9 cellular contexts compared by ENCODE assay signal in genomic region chr6:46848684-46849360, GRCh38. TPM values are rescaled to one million over a fixed set of nuclear protein-coding genes. Genes with fewer than 3 reads are reported as not detected.
A peak's percentile ranks its signal among the peaks of the same experiment; 100 is the strongest.
DNase-seq lines count a peak whose midpoint lies in the region; ATAC-seq and TF ChIP-seq lines count a peak whose summit lies in the region.
"Had no signal": no experiment of that assay in that cellular context is flagged by ENCODE, and none has a peak within 500 bp of the region (broad histone marks: within the 10 kb centered on the region; RNA-seq: fewer than 3 reads in every experiment).

No MANE protein-coding gene starts in this region.

- TF ChIP-seq CTCF in GM06990 (IDR thresholded peaks at IDR 0.05; ENCODE audit: insufficient read depth, low read length, poor library complexity, severe bottlenecking) (peak; percentile 93), HCT116 (IDR thresholded peaks at IDR 0.05 in 2 of 3, conservative IDR thresholded peaks at IDR 0.05 in 1 of 3; ENCODE audit: borderline replicate concordance in 1 of 3, insufficient read depth in 1 of 3, low read depth in 2 of 3, low read length in 2 of 3) (peak; percentile 88 to 94 (median 92))

- BruUV-seq in HCT116 (replicated peaks; lab: Mats Ljungman, UMichigan), result no TSS peak

- H3K27ac ChIP-seq in HCT116 (ENCODE audit: low read depth, low read length), result no peak overlapping the region
- no peak overlapping the region for H3K27ac ChIP-seq in right cardiac atrium (ENCODE audit: low read length)
- H3K27ac ChIP-seq in rectal smooth muscle tissue (ENCODE audit: low read depth, low read length), result no peak overlapping the region

- H3K27me3 ChIP-seq in GM06990 (replicated peaks; ENCODE audit: control insufficient read depth, insufficient read depth, low read length) (no peaks in the 10 kb centered on the region), HCT116 (ENCODE audit: insufficient read depth, low read length) (no peaks in the 10 kb centered on the region), right cardiac atrium (ENCODE audit: control insufficient read depth, insufficient read depth) (no peaks in the 10 kb centered on the region), rectal smooth muscle tissue (ENCODE audit: control insufficient read depth, insufficient read depth, low read length) (no peaks in the 10 kb centered on the region)

- ATAC-seq in HCT116 (peak; percentile 99), right cardiac atrium (peak; percentile 96), HG03097 (IDR thresholded peaks at IDR 0.05; ENCODE audit: low FRiP score, unreplicated experiment) (no peak)

- TF ChIP-seq RAD21 in HCT116 (IDR thresholded peaks at IDR 0.05; ENCODE audit: low read depth), result peak; percentile 98

- intact Hi-C loops in HCT116 (cut with micrococcal nuclease), result loop anchor here (1.0 to 5.0 kb wide), 5 partner anchors 142 to 462 kb away; no protein-coding TSS in a partner anchor
- intact Hi-C loops in right cardiac atrium (cut with DNase I), result loop anchor here (2.0 to 10.0 kb wide), 6 partner anchors 136 to 198 kb away; partner anchors contain the start of gene ADGRF1 (in 1 of the 4)

- H3K4me2 ChIP-seq in HCT116 (ENCODE audit: low read length), result peak overlapping the region; percentile 54

- CTCF ChIA-PET in HCT116 (lab: Charles Lee), result interaction anchor here (0.6 to 3.7 kb wide), 13 partner anchors 8 to 428 kb away, joined by 3 to 37 read pairs (median 4); no protein-coding TSS in a partner anchor

- RAD21 ChIA-PET in HCT116 (lab: Charles Lee; ENCODE audit: low non-redundant PET in 1 of 2, low total read pairs in 2 of 2, uncharacterized antibody in 2 of 2, unreplicated experiment in 2 of 2), result interaction anchor here (0.6 to 1.0 kb wide), 2 partner anchors 137 to 186 kb away, joined by 3 read pairs; no protein-coding TSS in a partner anchor

- H3K9me3 ChIP-seq in HCT116 (ENCODE audit: control insufficient read depth in 1 of 2, insufficient read depth in 1 of 2, low read depth in 1 of 2, low read length in 2 of 2) (no peaks in the 10 kb centered on the region), right cardiac atrium (ENCODE audit: control insufficient read depth, low read length) (no peaks in the 10 kb centered on the region)

- H3K36me3 ChIP-seq in GM06990 (ENCODE audit: control insufficient read depth, insufficient read depth, low read length) (no peaks in the 10 kb centered on the region), HCT116 (ENCODE audit: control insufficient read depth in 1 of 2, insufficient read depth in 2 of 2, low read length in 2 of 2) (no peaks in the 10 kb centered on the region), rectal smooth muscle tissue (ENCODE audit: control insufficient read depth, insufficient read depth, low read length) (no peaks in the 10 kb centered on the region)

- H3K4me1 ChIP-seq in HCT116 (ENCODE audit: control insufficient read depth in 1 of 2, insufficient read depth in 2 of 2, low read length in 2 of 2) (peaks cover 0 to 18% of the 10 kb centered on the region in 2 experiments; a peak in 2 of 4 replicates), right cardiac atrium (ENCODE audit: control insufficient read depth, insufficient read depth, low read length) (peaks cover 4% of the 10 kb centered on the region), rectal smooth muscle tissue (ENCODE audit: control insufficient read depth, insufficient read depth, low read length) (no peaks in the 10 kb centered on the region)

- 6% methylated on average over 25 of the region's 25 CpGs for WGBS in right cardiac atrium

- H2AFZ ChIP-seq in HCT116 (ENCODE audit: low read depth, low read length, poor library complexity, severe bottlenecking), result peak overlapping the region; percentile 47

- no peaks in the 10 kb centered on the region for H3K79me2 ChIP-seq in HCT116 (ENCODE audit: insufficient read depth, low read length)

- H3K9ac ChIP-seq in HCT116 (ENCODE audit: low read length) (no peak overlapping the region), rectal smooth muscle tissue (ENCODE audit: low read length) (no peak overlapping the region)

- H4K20me1 ChIP-seq in HCT116 (ENCODE audit: insufficient read depth), result no peaks in the 10 kb centered on the region

- H3K9me2 ChIP-seq in HCT116 (ENCODE audit: insufficient read depth), result no peaks in the 10 kb centered on the region

- POLR2A ChIA-PET in HCT116 (lab: Charles Lee), result no interaction called here

- TF ChIP-seq POLR2A in HCT116 (IDR thresholded peaks at IDR 0.05; ENCODE audit: borderline replicate concordance, extremely low read depth, insufficient read depth, insufficient read length), result no peak

- DNase-seq in GM06990 (ENCODE audit: extremely low read depth, insufficient read length) (peak; percentile 48), HCT116 (ENCODE audit: low read depth, low spot score) (peak; percentile 53), MV-4-11 (lab: John Stamatoyannopoulos, UW) (peak; percentile 56), T-helper 1 cell (peak in 4 of 5 donors; percentile 15 to 46 (median 34)), anterior cingulate cortex (lab: John Stamatoyannopoulos, UW) (peak in 56 of 58 donors; percentile 6 to 88 (median 66)), right cardiac atrium (peak; percentile 87 to 96 (median 94))

- H3K4me3 ChIP-seq in GM06990 (replicated peaks; ENCODE audit: low read depth, low read length) (no peak overlapping the region), HCT116 (replicated peaks in 1 of 2; ENCODE audit: low read depth in 1 of 2, low read length in 2 of 2) (peak overlapping the region in 1 of 2 experiments; percentile 13; a peak in 1 of 4 replicates), right cardiac atrium (ENCODE audit: low read length) (no peak overlapping the region), rectal smooth muscle tissue (ENCODE audit: low read length) (peak overlapping the region; percentile 49)
- H3K4me3 ChIP-seq: skin epidermis had no signal

TF ChIP-seq in HCT116, 20 proteins besides CTCF, POLR2A, EP300 and RAD21 (continues in another document):
- TF ChIP-seq EZH2phosphoT487 (IDR thresholded peaks at IDR 0.05; ENCODE audit: borderline replicate concordance), result no peak
- no peak for TF ChIP-seq CEBPB (IDR thresholded peaks at IDR 0.05; ENCODE audit: low read depth)
- TF ChIP-seq JUND (IDR thresholded peaks at IDR 0.05), result no peak
- no peak for TF ChIP-seq ZBTB33 (IDR thresholded peaks at IDR 0.05; ENCODE audit: extremely low read depth, insufficient replicate concordance, low read length)
- TF ChIP-seq ZNF274 (IDR thresholded peaks at IDR 0.05; ENCODE audit: low read depth, low read length), result no peak
- no peak for TF ChIP-seq SRF (IDR thresholded peaks at IDR 0.05; ENCODE audit: low read depth)
- no peak; the same call in 1 of the 2 replicates for TF ChIP-seq ATF3 (IDR thresholded peaks at IDR 0.05)
- no peak for TF ChIP-seq FOSL1 (IDR thresholded peaks at IDR 0.05; ENCODE audit: low read depth)
- TF ChIP-seq CBX3 (IDR thresholded peaks at IDR 0.05; ENCODE audit: low read depth), result peak; percentile 81
- TF ChIP-seq ZFX (IDR thresholded peaks at IDR 0.05), result no peak
- no peak for TF ChIP-seq POLR2AphosphoS5 (IDR thresholded peaks at IDR 0.05; ENCODE audit: low read depth, low read length)
- peak; percentile 47 for TF ChIP-seq MAX (IDR thresholded peaks at IDR 0.05)
- TF ChIP-seq SP1 (IDR thresholded peaks at IDR 0.05; ENCODE audit: low read depth), result no peak
- peak; percentile 57; the same call in 1 of the 2 replicates for TF ChIP-seq SIN3A (IDR thresholded peaks at IDR 0.05; ENCODE audit: low read depth)

RNA-seq across cellular contexts. Expression of gene MEP1A, which starts 55.6 kb away (rescaled TPM):
- total RNA-seq in HCT116 (2021; ENCODE audit: unreplicated experiment) (not detected), right cardiac atrium (not detected)
- polyA plus RNA-seq in HCT116 (2012), result not detected in 2 replicates
- polyA plus RNA-seq in right cardiac atrium, result not detected

Comparison
In these comparisons a context has a peak if more than half of its experiments do, and no peak if none do; other contexts are left out.
1. DNase-seq: peak in every context shown above with its lines; median percentile 94 in right cardiac atrium; 66 in anterior cingulate cortex; 56 in MV-4-11; 53 in HCT116; 48 in GM06990; 34 in T-helper 1 cell.